ENCODE assay signal across 16 cellular contexts in the genomic region with DNA sequence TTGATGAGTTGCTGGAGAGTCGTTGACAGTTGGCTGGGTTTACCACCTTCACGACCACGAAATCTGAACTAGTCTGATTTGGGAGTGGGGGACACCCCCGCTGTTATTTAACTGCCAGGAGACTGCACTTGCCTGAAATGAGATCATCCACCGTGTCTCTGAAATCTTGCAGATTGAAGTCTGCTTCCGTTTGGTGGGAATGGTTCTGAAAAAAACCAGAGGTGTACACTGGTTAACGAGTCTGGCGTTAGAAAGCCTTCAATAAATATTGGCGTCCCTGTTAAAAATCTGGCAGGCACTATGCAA. TPM values are rescaled to one million over a fixed set of nuclear protein-coding genes. Genes with fewer than 3 reads are reported as not detected.
DNase-seq lines count a peak whose midpoint lies in the region; ATAC-seq and TF ChIP-seq lines count a peak whose summit lies in the region.
"Had no signal": no experiment of that assay in that cellular context is flagged by ENCODE, and none has a peak within 500 bp of the region (broad histone marks: within the 10 kb centered on the region; RNA-seq: fewer than 3 reads in every experiment).

No MANE protein-coding gene starts in this region.

- H3K4me2 ChIP-seq in neural cell (ENCODE audit: low read length), result no peak overlapping the region
- H3K4me2 ChIP-seq: BLaER1 had no signal

- H4K20me1 ChIP-seq in neural cell (ENCODE audit: insufficient read depth), result no peaks in the 10 kb centered on the region

- POLR2A ChIA-PET in CD4-positive, alpha-beta memory T cell (lab: Charles Lee; ENCODE audit: partially characterized antibody), result interaction anchor here (1.5 kb wide), 1 partner anchor 11 kb away, joined by 7 read pairs; the partner anchor contains the start of gene CCNO

- H2AFZ ChIP-seq in neural cell (ENCODE audit: low read depth, low read length), result no peak overlapping the region

- peaks cover 62 to 68% of the 10 kb centered on the region in 2 donors for H3K27me3 Mint-ChIP-seq in CD4-positive, alpha-beta memory T cell
- peaks cover 99% of the 10 kb centered on the region for H3K27me3 Mint-ChIP-seq in brain
- peaks cover 80 to 96% of the 10 kb centered on the region in 2 donors for H3K27me3 Mint-ChIP-seq in effector memory CD8-positive, alpha-beta T cell

- intact Hi-C loops in CD4-positive, alpha-beta memory T cell (cut with micrococcal nuclease), result no loop called here
- intact Hi-C loops in Right ventricle myocardium inferior (cut with DNase I), result loop anchor here (5.0 kb wide), 1 partner anchor 45 kb away; no protein-coding TSS in a partner anchor
- intact Hi-C loops in right lobe of liver (cut with DNase I), result no loop called here

- no peaks in the 10 kb centered on the region for H3K9me3 ChIP-seq in CD4-positive, alpha-beta memory T cell (ENCODE audit: control insufficient read depth in 1 of 2, low read length in 2 of 2)
- H3K9me3 ChIP-seq in neural cell (ENCODE audit: low read length) (peaks cover 3% of the 10 kb centered on the region), right lobe of liver (no peaks in the 10 kb centered on the region)
- H3K9me3 ChIP-seq: psoas muscle had no signal

- DNase-seq in CD4-positive, alpha-beta memory T cell, result peak in 1 of 5 donors; percentile 5
- DNase-seq in GM13976 (ENCODE audit: low spot score) (peak; percentile 35), Right ventricle myocardium inferior (ENCODE audit: missing footprints) (no peak), right lobe of liver (no peak)
- no peak for DNase-seq in effector memory CD8-positive, alpha-beta T cell
- DNase-seq: brain microvascular endothelial cell, DND-41, Karpas-422, midbrain, NCI-H1436 treated with DMSO at 0.1 percent for 48 hours, psoas muscle had no signal

- no peaks in the 10 kb centered on the region for H3K36me3 Mint-ChIP-seq in CD4-positive, alpha-beta memory T cell
- no peaks in the 10 kb centered on the region for H3K36me3 Mint-ChIP-seq in brain
- peaks cover 10% of the 10 kb centered on the region for H3K36me3 Mint-ChIP-seq in effector memory CD8-positive, alpha-beta T cell (ENCODE audit: insufficient read depth)

- H3K27me3 ChIP-seq in CD4-positive, alpha-beta memory T cell (ENCODE audit: insufficient read depth, low read length), result peaks cover 71% of the 10 kb centered on the region
- H3K27me3 ChIP-seq in neural cell (ENCODE audit: insufficient read depth, low read depth, low read length) (peaks cover 100% of the 10 kb centered on the region), right lobe of liver (peaks cover 0 to 75% of the 10 kb centered on the region in 2 donors)

- no peaks in the 10 kb centered on the region for H3K79me2 ChIP-seq in neural cell (replicated peaks; ENCODE audit: insufficient read depth, low read length)

- H3K27ac Mint-ChIP-seq in CD4-positive, alpha-beta memory T cell, result peak overlapping the region in 1 of 7 donors; percentile 12
- H3K27ac Mint-ChIP-seq in brain, result no peak overlapping the region
- no peak overlapping the region for H3K27ac Mint-ChIP-seq in effector memory CD8-positive, alpha-beta T cell

- TF ChIP-seq EP300 in neural cell (conservative IDR thresholded peaks at IDR 0.05; ENCODE audit: poor library complexity, severe bottlenecking), result no peak

- in situ Hi-C loops in GM13976 (cut with MboI; ENCODE audit: low sequenced_read_pairs, unreplicated experiment), result no loop called here

- no peak overlapping the region for H3K27ac ChIP-seq in CD4-positive, alpha-beta memory T cell (ENCODE audit: low read depth, low read length)
- H3K27ac ChIP-seq in neural cell (ENCODE audit: low read length) (no peak overlapping the region), right lobe of liver (no peak overlapping the region)
- H3K27ac ChIP-seq: BLaER1, brain microvascular endothelial cell, psoas muscle had no signal

- peaks cover 14 to 44% (median 29%) of the 10 kb centered on the region in 4 donors for H3K4me1 Mint-ChIP-seq in CD4-positive, alpha-beta memory T cell
- H3K4me1 Mint-ChIP-seq in brain, result peaks cover 34% of the 10 kb centered on the region
- peaks cover 11 to 24% of the 10 kb centered on the region in 2 donors for H3K4me1 Mint-ChIP-seq in effector memory CD8-positive, alpha-beta T cell (ENCODE audit: low read depth in 2 of 2)

- H3K4me1 ChIP-seq in CD4-positive, alpha-beta memory T cell (ENCODE audit: insufficient read depth, low read length), result peaks cover 43% of the 10 kb centered on the region
- peaks cover 0 to 24% (median 0%) of the 10 kb centered on the region in 4 donors for H3K4me1 ChIP-seq in right lobe of liver

- H3K9me2 ChIP-seq in neural cell (ENCODE audit: insufficient read depth, low read length), result no peaks in the 10 kb centered on the region

- no peaks in the 10 kb centered on the region for H3F3A ChIP-seq in neural cell (ENCODE audit: insufficient read depth, low read length, poor library complexity, severe bottlenecking)

- no peak for TF ChIP-seq RAD21 in neural cell (conservative IDR thresholded peaks at IDR 0.05)

- H3K4me3 Mint-ChIP-seq in CD4-positive, alpha-beta memory T cell, result peak overlapping the region in 5 of 8 donors; percentile 31 to 72 (median 51)
- H3K4me3 Mint-ChIP-seq in brain, result peak overlapping the region; percentile 34 to 75 (median 62)
- peak overlapping the region in 1 of 2 donors; percentile 19 for H3K4me3 Mint-ChIP-seq in effector memory CD8-positive, alpha-beta T cell

- ATAC-seq in Right ventricle myocardium inferior (no peak), right lobe of liver (no peak)
- ATAC-seq in effector memory CD8-positive, alpha-beta T cell (replicated peaks), result no peak
- ATAC-seq: psoas muscle had no signal

- no peaks in the 10 kb centered on the region for H3K36me3 ChIP-seq in CD4-positive, alpha-beta memory T cell (ENCODE audit: insufficient read depth, low read length)
- H3K36me3 ChIP-seq in neural cell (ENCODE audit: insufficient read depth, low read length) (no peaks in the 10 kb centered on the region), right lobe of liver (no peaks in the 10 kb centered on the region)
- H3K36me3 ChIP-seq: brain microvascular endothelial cell had no signal

- no peak overlapping the region for H3K4me3 ChIP-seq in CD4-positive, alpha-beta memory T cell (ENCODE audit: low read length in 2 of 2)
- no peak overlapping the region for H3K4me3 ChIP-seq in neural cell (ENCODE audit: low read length)
- H3K4me3 ChIP-seq in right lobe of liver, result no peak overlapping the region
- H3K4me3 ChIP-seq: psoas muscle had no signal

- TF ChIP-seq POLR2A in right lobe of liver (IDR thresholded peaks at IDR 0.05), result no peak

- 6% methylated on average over 8 of the region's 9 CpGs for WGBS in right lobe of liver (ENCODE audit: insufficient coverage, low coverage, low lambda C conversion rate, missing lambda C conversion rate)

- no peak overlapping the region for H3K9ac ChIP-seq in neural cell (ENCODE audit: low read length)
- H3K9ac ChIP-seq: BLaER1 had no signal

- TF ChIP-seq CTCF in GM13976 (IDR thresholded peaks at IDR 0.05; ENCODE audit: borderline replicate concordance, control extremely low read depth, extremely low read depth, insufficient read depth, missing control alignments), result no peak
- TF ChIP-seq CTCF in brain (conservative IDR thresholded peaks at IDR 0.05), result no peak
- no peak for TF ChIP-seq CTCF in neural cell (IDR thresholded peaks at IDR 0.05; ENCODE audit: poor library complexity, severe bottlenecking)
- TF ChIP-seq CTCF in right lobe of liver (IDR thresholded peaks at IDR 0.05), result no peak

- peaks cover 0 to 4% (median 0%) of the 10 kb centered on the region in 8 donors for H3K9me3 Mint-ChIP-seq in CD4-positive, alpha-beta memory T cell
- H3K9me3 Mint-ChIP-seq in brain, result peaks cover 0 to 16% (median 12%) of the 10 kb centered on the region in 5 experiments
- no peaks in the 10 kb centered on the region for H3K9me3 Mint-ChIP-seq in effector memory CD8-positive, alpha-beta T cell

- CTCF ChIA-PET in CD4-positive, alpha-beta memory T cell (lab: Charles Lee; ENCODE audit: partially characterized antibody), result interaction anchor here (1.2 kb wide), 1 partner anchor 51 kb away, joined by 5 read pairs; no protein-coding TSS in a partner anchor

TF ChIP-seq in neural cell, 6 proteins besides CTCF, POLR2A, EP300 and RAD21:
- TF ChIP-seq TAF1 (IDR thresholded peaks at IDR 0.05; ENCODE audit: low read depth), result no peak
- TF ChIP-seq EZH2 (IDR thresholded peaks at IDR 0.05; ENCODE audit: borderline replicate concordance, insufficient read depth, low read length, poor library complexity, severe bottlenecking), result peak; percentile 6
- TF ChIP-seq POLR2AphosphoS5 (IDR thresholded peaks at IDR 0.05), result peak; percentile 63

RNA-seq across cellular contexts. Expression of gene MCIDAS, which starts 4.3 kb away (rescaled TPM):
- not detected for total RNA-seq in CD4-positive, alpha-beta memory T cell
- not detected for polyA plus RNA-seq in CD4-positive, alpha-beta memory T cell
- polyA plus RNA-seq in brain (ENCODE audit: insufficient read depth, low read depth, low replicate concordance), result 1.4 TPM
- polyA plus RNA-seq in neural cell, result not detected in 2 replicates
- polyA minus RNA-seq in neural cell, result not detected in 2 replicates
- not detected for total RNA-seq in Right ventricle myocardium inferior
- not detected for total RNA-seq in right lobe of liver
- total RNA-seq: psoas muscle, temporal lobe had no signal
- polyA plus RNA-seq: psoas muscle had no signal

RNA-seq across cellular contexts. Expression of gene CCNO, which starts 10.6 kb away (rescaled TPM):
- not detected for total RNA-seq in CD4-positive, alpha-beta memory T cell
- polyA plus RNA-seq in CD4-positive, alpha-beta memory T cell, result not detected
- polyA plus RNA-seq in brain (ENCODE audit: insufficient read depth, low read depth, low replicate concordance), result 7.5 TPM
- 0.16 TPM in 1 of 2 replicates, not detected in the other for polyA plus RNA-seq in neural cell
- polyA minus RNA-seq in neural cell, result not detected in 2 replicates
- total RNA-seq in Right ventricle myocardium inferior, result not detected
- total RNA-seq in right lobe of liver, result under 1 TPM in 2 of 6 experiments, not detected in 4; 0.31 to 0.75 TPM
- total RNA-seq: psoas muscle, temporal lobe had no signal
- polyA plus RNA-seq: psoas muscle had no signal

RNA-seq across cellular contexts. Expression of gene CDC20B, which starts 49.8 kb away (rescaled TPM):
- not detected for total RNA-seq in CD4-positive, alpha-beta memory T cell
- polyA plus RNA-seq in CD4-positive, alpha-beta memory T cell, result not detected
- polyA plus RNA-seq in brain (ENCODE audit: insufficient read depth, low read depth, low replicate concordance) (0.15 TPM), neural cell (0.28 TPM in 1 of 2 replicates, not detected in the other)
- not detected in 2 replicates for polyA minus RNA-seq in neural cell
- total RNA-seq in Right ventricle myocardium inferior (not detected), right lobe of liver (not detected)
- total RNA-seq: NCI-H460, psoas muscle had no signal
- polyA plus RNA-seq: psoas muscle had no signal
